In genomic region chr11:93718057-93718563, GRCh38 we compare ENCODE assay signal across 1 cellular context.
TF ChIP-seq lines count a peak whose summit lies in the region.

No MANE protein-coding gene starts in this region.

TF ChIP-seq in K562, 482 proteins besides CTCF, POLR2A, EP300 and RAD21 (continued from another document and continues in another):
- TF ChIP-seq SMAD1 (IDR thresholded peaks at IDR 0.05; ENCODE audit: low read depth, low read length, partially characterized antibody) (peak; percentile 91), NCOA6 (IDR thresholded peaks at IDR 0.05) (0 out of 2 replicates have a peak, but pooled peaks have one; percentile 18), MEF2D (tag; conservative IDR thresholded peaks at IDR 0.05; ENCODE audit: low read depth) (peak; percentile 90), EZH2 (IDR thresholded peaks at IDR 0.05; ENCODE audit: borderline replicate concordance, low read depth, low read length) (no peak; the same call in 1 of the 2 replicates), ZNF347 (CRISPR knock-in tag; IDR thresholded peaks at IDR 0.05; ENCODE audit: low read depth) (no peak), SRSF3 (IDR thresholded peaks at IDR 0.05; ENCODE audit: insufficient read depth, low read length) (no peak), DNMT1 (IDR thresholded peaks at IDR 0.05) (no peak), POLR2AphosphoS2 (IDR thresholded peaks at IDR 0.05; ENCODE audit: low read length) (no peak), SMARCA5 (IDR thresholded peaks at IDR 0.05) (peak; percentile 50), CHD2 (IDR thresholded peaks at IDR 0.05; ENCODE audit: low read depth, low read length) (no peak), ZNF586 (CRISPR knock-in tag; conservative IDR thresholded peaks at IDR 0.05) (no peak), ZNF668 (CRISPR knock-in tag; IDR thresholded peaks at IDR 0.05) (no peak), CHD4 (IDR thresholded peaks at IDR 0.05; ENCODE audit: insufficient read depth, insufficient replicate concordance, low read depth, low read length, poor library complexity, severe bottlenecking) (no peak), PCBP1 (IDR thresholded peaks at IDR 0.05; ENCODE audit: low read depth, low read length, poor library complexity, severe bottlenecking) (no peak), ZNF518B (CRISPR knock-in tag; IDR thresholded peaks at IDR 0.05) (no peak), ATF6 (CRISPR knock-in tag; IDR thresholded peaks at IDR 0.05) (no peak), ZNF77 (CRISPR knock-in tag; IDR thresholded peaks at IDR 0.05) (no peak), SMARCE1 (IDR thresholded peaks at IDR 0.05) (peak; percentile 99), ZNF445 (CRISPR knock-in tag; IDR thresholded peaks at IDR 0.05; ENCODE audit: low read depth) (no peak), HOXB6 (CRISPR knock-in tag; IDR thresholded peaks at IDR 0.05; ENCODE audit: borderline replicate concordance) (no peak), CHCHD3 (CRISPR knock-in tag; IDR thresholded peaks at IDR 0.05) (no peak), FOXP1 (CRISPR knock-in tag; IDR thresholded peaks at IDR 0.05) (no peak), CBX3 (IDR thresholded peaks at IDR 0.05; ENCODE audit: borderline replicate concordance in 1 of 2, low read length in 2 of 2) (peak in 1 of 2 experiments; percentile 70; a peak in 1 of 3 replicates), ZNF780A (CRISPR knock-in tag; IDR thresholded peaks at IDR 0.05) (no peak), HMG20B (CRISPR knock-in tag; IDR thresholded peaks at IDR 0.05) (no peak), FOXJ3 (CRISPR knock-in tag; IDR thresholded peaks at IDR 0.05) (no peak), RBM14 (IDR thresholded peaks at IDR 0.05; ENCODE audit: borderline replicate concordance, insufficient read depth, low read depth, low read length) (no peak), TRIM28 (IDR thresholded peaks at IDR 0.05) (peak; percentile 56; the same call in 1 of the 2 replicates), SP2 (IDR thresholded peaks at IDR 0.05; ENCODE audit: extremely low read depth, low read depth, low read length, poor library complexity, severe bottlenecking) (no peak), NFE2L1 (tag; IDR thresholded peaks at IDR 0.05; ENCODE audit: borderline replicate concordance, low read depth) (peak; percentile 32; the same call in 1 of the 2 replicates), PPARD (CRISPR knock-in tag; IDR thresholded peaks at IDR 0.05) (no peak), MED1 (CRISPR knock-in tag; IDR thresholded peaks at IDR 0.05; ENCODE audit: borderline replicate concordance) (no peak), PRPF4 (IDR thresholded peaks at IDR 0.05; ENCODE audit: insufficient read depth, low read depth, low read length, poor library complexity, severe bottlenecking) (no peak), SRSF9 (IDR thresholded peaks at IDR 0.05; ENCODE audit: borderline replicate concordance, low read depth, low read length) (no peak), E2F3 (CRISPR knock-in tag; IDR thresholded peaks at IDR 0.05) (no peak), ZNF277 (CRISPR knock-in tag; IDR thresholded peaks at IDR 0.05; ENCODE audit: borderline replicate concordance) (no peak), ZNF57 (CRISPR knock-in tag; IDR thresholded peaks at IDR 0.05) (no peak), ZNF444 (CRISPR knock-in tag; IDR thresholded peaks at IDR 0.05) (no peak), TAF15 (IDR thresholded peaks at IDR 0.05; ENCODE audit: low read depth, low read length) (no peak), CSDE1 (IDR thresholded peaks at IDR 0.05) (no peak), MBD2 (IDR thresholded peaks at IDR 0.05; ENCODE audit: borderline replicate concordance, low read depth) (peak; percentile 79; the same call in 1 of the 2 replicates), SPI1 (IDR thresholded peaks at IDR 0.05; ENCODE audit: borderline replicate concordance, low read depth, low read length) (peak; percentile 100), ZNF766 (CRISPR knock-in tag; conservative IDR thresholded peaks at IDR 0.05) (peak; percentile 91), CAMTA2 (CRISPR knock-in tag; conservative IDR thresholded peaks at IDR 0.05) (no peak), ETV5 (CRISPR knock-in tag; IDR thresholded peaks at IDR 0.05; ENCODE audit: low read depth) (peak; percentile 86), TFAM (CRISPR knock-in tag; conservative IDR thresholded peaks at IDR 0.05) (no peak), ZC3H11A (IDR thresholded peaks at IDR 0.05; ENCODE audit: low read depth, low read length) (no peak), ZNF224 (CRISPR knock-in tag; IDR thresholded peaks at IDR 0.05) (no peak)
- TF ChIP-seq, protein P1, sequence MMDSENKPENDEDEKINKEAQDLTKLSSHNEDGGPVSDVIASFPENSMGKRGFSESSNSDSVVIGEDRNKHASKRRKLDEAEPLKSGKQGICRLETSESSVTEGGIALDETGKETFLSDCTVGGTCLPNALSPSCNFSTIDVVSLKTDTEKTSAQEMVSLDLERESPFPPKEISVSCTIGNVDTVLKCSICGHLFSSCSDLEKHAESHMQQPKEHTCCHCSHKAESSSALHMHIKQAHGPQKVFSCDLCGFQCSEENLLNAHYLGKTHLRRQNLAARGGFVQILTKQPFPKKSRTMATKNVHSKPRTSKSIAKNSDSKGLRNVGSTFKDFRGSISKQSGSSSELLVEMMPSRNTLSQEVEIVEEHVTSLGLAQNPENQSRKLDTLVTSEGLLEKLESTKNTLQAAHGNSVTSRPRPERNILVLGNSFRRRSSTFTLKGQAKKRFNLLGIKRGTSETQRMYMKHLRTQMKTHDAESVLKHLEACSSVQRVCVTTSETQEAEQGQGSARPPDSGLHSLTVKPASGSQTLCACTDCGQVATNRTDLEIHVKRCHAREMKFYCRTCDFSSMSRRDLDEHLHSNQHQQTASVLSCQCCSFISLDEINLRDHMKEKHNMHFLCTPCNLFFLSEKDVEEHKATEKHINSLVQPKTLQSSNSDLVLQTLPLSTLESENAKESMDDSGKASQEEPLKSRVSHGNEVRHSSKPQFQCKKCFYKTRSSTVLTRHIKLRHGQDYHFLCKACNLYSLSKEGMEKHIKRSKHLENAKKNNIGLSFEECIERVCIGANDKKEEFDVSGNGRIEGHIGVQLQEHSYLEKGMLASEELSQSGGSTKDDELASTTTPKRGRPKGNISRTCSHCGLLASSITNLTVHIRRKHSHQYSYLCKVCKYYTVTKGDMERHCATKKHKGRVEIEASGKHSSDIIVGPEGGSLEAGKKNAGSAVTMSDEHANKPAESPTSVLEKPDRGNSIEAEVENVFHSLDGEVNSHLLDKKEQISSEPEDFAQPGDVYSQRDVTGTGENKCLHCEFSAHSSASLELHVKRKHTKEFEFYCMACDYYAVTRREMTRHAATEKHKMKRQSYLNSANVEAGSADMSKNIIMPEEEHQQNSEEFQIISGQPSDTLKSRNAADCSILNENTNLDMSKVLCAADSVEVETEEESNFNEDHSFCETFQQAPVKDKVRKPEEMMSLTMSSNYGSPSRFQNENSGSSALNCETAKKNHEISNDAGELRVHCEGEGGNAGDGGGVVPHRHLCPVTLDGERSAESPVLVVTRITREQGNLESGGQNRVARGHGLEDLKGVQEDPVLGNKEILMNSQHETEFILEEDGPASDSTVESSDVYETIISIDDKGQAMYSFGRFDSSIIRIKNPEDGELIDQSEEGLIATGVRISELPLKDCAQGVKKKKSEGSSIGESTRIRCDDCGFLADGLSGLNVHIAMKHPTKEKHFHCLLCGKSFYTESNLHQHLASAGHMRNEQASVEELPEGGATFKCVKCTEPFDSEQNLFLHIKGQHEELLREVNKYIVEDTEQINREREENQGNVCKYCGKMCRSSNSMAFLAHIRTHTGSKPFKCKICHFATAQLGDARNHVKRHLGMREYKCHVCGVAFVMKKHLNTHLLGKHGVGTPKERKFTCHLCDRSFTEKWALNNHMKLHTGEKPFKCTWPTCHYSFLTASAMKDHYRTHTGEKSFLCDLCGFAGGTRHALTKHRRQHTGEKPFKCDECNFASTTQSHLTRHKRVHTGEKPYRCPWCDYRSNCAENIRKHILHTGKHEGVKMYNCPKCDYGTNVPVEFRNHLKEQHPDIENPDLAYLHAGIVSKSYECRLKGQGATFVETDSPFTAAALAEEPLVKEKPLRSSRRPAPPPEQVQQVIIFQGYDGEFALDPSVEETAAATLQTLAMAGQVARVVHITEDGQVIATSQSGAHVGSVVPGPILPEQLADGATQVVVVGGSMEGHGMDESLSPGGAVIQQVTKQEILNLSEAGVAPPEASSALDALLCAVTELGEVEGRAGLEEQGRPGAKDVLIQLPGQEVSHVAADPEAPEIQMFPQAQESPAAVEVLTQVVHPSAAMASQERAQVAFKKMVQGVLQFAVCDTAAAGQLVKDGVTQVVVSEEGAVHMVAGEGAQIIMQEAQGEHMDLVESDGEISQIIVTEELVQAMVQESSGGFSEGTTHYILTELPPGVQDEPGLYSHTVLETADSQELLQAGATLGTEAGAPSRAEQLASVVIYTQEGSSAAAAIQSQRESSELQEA (IDR thresholded peaks at IDR 0.05; ENCODE audit: low read depth), result no peak
- TF ChIP-seq, protein P2, sequence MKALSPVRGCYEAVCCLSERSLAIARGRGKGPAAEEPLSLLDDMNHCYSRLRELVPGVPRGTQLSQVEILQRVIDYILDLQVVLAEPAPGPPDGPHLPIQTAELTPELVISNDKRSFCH (CRISPR knock-in tag; IDR thresholded peaks at IDR 0.05), result no peak
- TF ChIP-seq, protein P2 (tag; IDR thresholded peaks at IDR 0.05), result peak; percentile 88
- TF ChIP-seq, protein P3, sequence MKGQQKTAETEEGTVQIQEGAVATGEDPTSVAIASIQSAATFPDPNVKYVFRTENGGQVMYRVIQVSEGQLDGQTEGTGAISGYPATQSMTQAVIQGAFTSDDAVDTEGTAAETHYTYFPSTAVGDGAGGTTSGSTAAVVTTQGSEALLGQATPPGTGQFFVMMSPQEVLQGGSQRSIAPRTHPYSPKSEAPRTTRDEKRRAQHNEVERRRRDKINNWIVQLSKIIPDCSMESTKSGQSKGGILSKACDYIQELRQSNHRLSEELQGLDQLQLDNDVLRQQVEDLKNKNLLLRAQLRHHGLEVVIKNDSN (CRISPR knock-in tag; IDR thresholded peaks at IDR 0.05), result no peak
- TF ChIP-seq, protein P4, sequence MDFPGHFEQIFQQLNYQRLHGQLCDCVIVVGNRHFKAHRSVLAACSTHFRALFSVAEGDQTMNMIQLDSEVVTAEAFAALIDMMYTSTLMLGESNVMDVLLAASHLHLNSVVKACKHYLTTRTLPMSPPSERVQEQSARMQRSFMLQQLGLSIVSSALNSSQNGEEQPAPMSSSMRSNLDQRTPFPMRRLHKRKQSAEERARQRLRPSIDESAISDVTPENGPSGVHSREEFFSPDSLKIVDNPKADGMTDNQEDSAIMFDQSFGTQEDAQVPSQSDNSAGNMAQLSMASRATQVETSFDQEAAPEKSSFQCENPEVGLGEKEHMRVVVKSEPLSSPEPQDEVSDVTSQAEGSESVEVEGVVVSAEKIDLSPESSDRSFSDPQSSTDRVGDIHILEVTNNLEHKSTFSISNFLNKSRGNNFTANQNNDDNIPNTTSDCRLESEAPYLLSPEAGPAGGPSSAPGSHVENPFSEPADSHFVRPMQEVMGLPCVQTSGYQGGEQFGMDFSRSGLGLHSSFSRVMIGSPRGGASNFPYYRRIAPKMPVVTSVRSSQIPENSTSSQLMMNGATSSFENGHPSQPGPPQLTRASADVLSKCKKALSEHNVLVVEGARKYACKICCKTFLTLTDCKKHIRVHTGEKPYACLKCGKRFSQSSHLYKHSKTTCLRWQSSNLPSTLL (IDR thresholded peaks at IDR 0.05), result no peak
